8 cellular contexts compared by ENCODE assay signal in genomic region chr6:73969982-73970960, GRCh38.
DNase-seq lines count a peak whose midpoint lies in the region; ATAC-seq and TF ChIP-seq lines count a peak whose summit lies in the region.

No MANE protein-coding gene starts in this region.

- ATAC-seq in HG03432 (IDR thresholded peaks at IDR 0.05; ENCODE audit: unreplicated experiment): peak; percentile 57

- TF ChIP-seq CTCF in fibroblast of pulmonary artery (IDR thresholded peaks at IDR 0.05; ENCODE audit: low read length, missing control alignments): peak; percentile 83

- DNase-seq in DMS153 treated with DMSO at 0.1 percent for 48 hours (lab: John Stamatoyannopoulos, UW; ENCODE audit: unreplicated experiment): peak; percentile 56
- peak; percentile 69 for DNase-seq in RPMI8226
- DNase-seq in fibroblast of pulmonary artery (ENCODE audit: low read depth): peak; percentile 72
- peak; percentile 29 for DNase-seq in pons (ENCODE audit: low spot score)
- DNase-seq in GM19238 (ENCODE audit: insufficient read length, low spot score): no peak
- no peak for DNase-seq in activated CD8-positive, alpha-beta memory T cell treated with anti-CD3 and anti-CD28 coated beads for 24 hours
- no peak for DNase-seq in mesenteric fat pad (ENCODE audit: low spot score)

- H3K4me3 ChIP-seq in fibroblast of pulmonary artery (replicated peaks; ENCODE audit: low read depth, low read length): no peak overlapping the region

Comparison
In these comparisons a context has a peak if more than half of its experiments do, and no peak if none do; other contexts are left out.
1. DNase-seq: peak in DMS153 treated with DMSO at 0.1 percent for 48 hours (single experiment), RPMI8226 (single experiment), fibroblast of pulmonary artery (single experiment) and pons (single experiment); none in GM19238 (single experiment), activated CD8-positive, alpha-beta memory T cell treated with anti-CD3 and anti-CD28 coated beads for 24 hours (single experiment) and mesenteric fat pad (single experiment).